Comparison of ENCODE assay signal across 16 cellular contexts in the genomic region with DNA sequence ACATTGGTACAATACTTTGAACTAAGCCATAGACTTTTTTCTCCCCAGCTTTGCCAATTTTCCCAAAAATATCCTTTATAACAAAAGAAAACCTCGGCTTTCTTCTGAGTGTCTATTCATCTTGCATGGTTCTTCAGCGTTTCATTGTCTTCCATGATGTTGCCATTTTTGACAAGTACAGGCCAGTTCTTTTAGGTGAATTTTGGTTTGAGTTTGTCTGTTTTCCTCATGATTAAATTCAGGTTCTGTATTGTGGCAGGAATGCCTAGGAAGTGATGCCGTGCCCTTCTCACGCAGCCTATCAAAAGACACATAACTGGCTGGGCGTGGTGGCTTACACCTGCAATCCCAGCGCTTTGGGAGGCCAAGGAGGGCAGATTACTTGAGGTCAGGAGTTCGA. TPM values are rescaled to one million over a fixed set of nuclear protein-coding genes. Genes with fewer than 3 reads are reported as not detected.
"Had no signal": no experiment of that assay in that cellular context is flagged by ENCODE, and none has a peak within 500 bp of the region (broad histone marks: within the 10 kb centered on the region; RNA-seq: fewer than 3 reads in every experiment).

No MANE protein-coding gene starts in this region.

- H3K36me3 ChIP-seq: brain microvascular endothelial cell, cardiac muscle cell, Peyer's patch, WERI-Rb-1 had no signal

- H3K9me3 ChIP-seq: Peyer's patch had no signal

- H3K27me3 ChIP-seq: brain microvascular endothelial cell, cardiac muscle cell, Peyer's patch had no signal

- H3K4me3 ChIP-seq: cardiac muscle cell, K562, Peyer's patch, SK-N-MC had no signal

- H3K27ac ChIP-seq: brain microvascular endothelial cell, cardiac muscle cell, Peyer's patch, SK-N-MC had no signal

- DNase-seq: activated CD4-positive, alpha-beta memory T cell treated with anti-CD3 and anti-CD28 coated beads, Interleukin-2, amount 10 ng/mL, durations not matched to agents 7 days and 5 days; activated CD4-positive, alpha-beta T cell treated with anti-CD3 and anti-CD28 coated beads for 36 hours; activated CD4-positive, alpha-beta T cell treated with anti-CD3 and anti-CD28 coated beads, Interleukin-2, amount 50 U/mL, for 1 hour; activated gamma-delta T cell; activated naive CD4-positive, alpha-beta T cell treated with anti-CD3 and anti-CD28 coated beads for 36 hours; activated naive CD8-positive, alpha-beta T cell treated with anti-CD3 and anti-CD28 coated beads for 36 hours; activated T-cell treated with anti-CD3 and anti-CD28 coated beads for 4 hours; activated T-cell treated with anti-CD3 and anti-CD28 coated beads, Interleukin-2, amount 50 U/mL, for 48 hours; brain microvascular endothelial cell; MM.1S; Peyer's patch; T-helper 1 cell had no signal

RNA-seq across cellular contexts. Expression of a gene that starts 7.6 kb away (rescaled TPM):
- total RNA-seq: activated CD4-positive, alpha-beta memory T cell treated with anti-CD3 and anti-CD28 coated beads, Interleukin-2, amount 10 ng/mL, durations not matched to agents 7 days and 5 days; activated CD4-positive, alpha-beta T cell treated with anti-CD3 and anti-CD28 coated beads for 36 hours; activated naive CD4-positive, alpha-beta T cell treated with anti-CD3 and anti-CD28 coated beads for 36 hours; activated naive CD8-positive, alpha-beta T cell treated with anti-CD3 and anti-CD28 coated beads for 36 hours had no signal
